Comparison of ENCODE assay signal across 30 cellular contexts in genomic region chr19:15788594-15789270, GRCh38. TPM values are rescaled to one million over a fixed set of nuclear protein-coding genes. Genes with fewer than 3 reads are reported as not detected.
"Had no signal": no experiment of that assay in that cellular context is flagged by ENCODE, and none has a peak within 500 bp of the region (broad histone marks: within the 10 kb centered on the region; RNA-seq: fewer than 3 reads in every experiment).

No MANE protein-coding gene starts in this region.

- H3K27me3 ChIP-seq: neural progenitor cell, testis, upper lobe of left lung had no signal

- H3K4me1 ChIP-seq: esophagus squamous epithelium, heart right ventricle, neural progenitor cell, parathyroid adenoma, spleen, testis, tibial artery, upper lobe of left lung had no signal

- H3K4me3 ChIP-seq: esophagus squamous epithelium, heart right ventricle, lung, neural progenitor cell, spleen, testis, tibial artery, upper lobe of left lung had no signal

- DNase-seq: cortex of kidney; effector memory CD8-positive, alpha-beta T cell; erythroblast; esophagus squamous epithelium; foreskin melanocyte; glutamatergic neuron; heart right ventricle; hippocampal formation; immature natural killer cell; naive thymus-derived CD4-positive, alpha-beta T cell; spleen; stimulated activated CD4-positive, alpha-beta T cell treated with anti-CD3 and anti-CD28 coated beads, Interleukin-4, amount 100 ng/mL, for 4 hours; stimulated activated naive CD8-positive, alpha-beta T cell treated with anti-CD3 and anti-CD28 coated beads, Interleukin-15, Interleukin-2, amounts not matched to agents 100 U/mL and 50 U/mL, for 24 hours; substantia nigra; testis; tibial artery; upper lobe of left lung had no signal

- H3K36me3 ChIP-seq: esophagus squamous epithelium, heart right ventricle, neural progenitor cell, spleen, tibial artery, upper lobe of left lung had no signal

- H3K9me3 ChIP-seq: esophagus squamous epithelium, heart right ventricle, spleen, testis, tibial artery, upper lobe of left lung had no signal

- ATAC-seq: effector memory CD8-positive, alpha-beta T cell; heart right ventricle; left lobe of liver; naive thymus-derived CD4-positive, alpha-beta T cell; sciatic nerve; stimulated activated memory B cell treated with anti-CD40 and anti-IgM and Interleukin-4, amounts not matched to agents 10 μg/mL and 1 μg/mL and 100 μg/mL, for 72 hours; stimulated activated naive CD8-positive, alpha-beta T cell treated with anti-CD3 and anti-CD28 coated beads, Interleukin-15, Interleukin-2, amounts not matched to agents 100 U/mL and 50 U/mL, for 24 hours had no signal

- H3K27ac ChIP-seq: esophagus squamous epithelium, heart right ventricle, neural progenitor cell, parathyroid adenoma, spleen, testis, tibial artery, upper lobe of left lung had no signal

RNA-seq across cellular contexts. Expression of gene OR10H5, which starts 1.3 kb away (rescaled TPM):
- total RNA-seq: dermis microvascular lymphatic vessel endothelial cell; esophagus squamous epithelium; heart right ventricle; left lobe of liver; liver; lung; naive thymus-derived CD4-positive, alpha-beta T cell; osteoblast; progenitor cell of endocrine pancreas; sciatic nerve; skeletal muscle tissue; spleen; upper lobe of left lung had no signal
- polyA plus RNA-seq: heart right ventricle; immature natural killer cell; keratinocyte; liver; lung; naive thymus-derived CD4-positive, alpha-beta T cell; spleen had no signal

RNA-seq across cellular contexts. Expression of gene OR10H1, which starts 26.7 kb away (rescaled TPM):
- total RNA-seq: dermis microvascular lymphatic vessel endothelial cell, esophagus squamous epithelium, heart right ventricle, left lobe of liver, lung, mononuclear cell, osteoblast, progenitor cell of endocrine pancreas, sciatic nerve, skeletal muscle tissue, spleen, upper lobe of left lung had no signal
- polyA plus RNA-seq: heart right ventricle; immature natural killer cell; keratinocyte; liver; lung; naive thymus-derived CD4-positive, alpha-beta T cell; spleen had no signal

RNA-seq across cellular contexts. Expression of gene OR10H3, which starts 50.9 kb away (rescaled TPM):
- total RNA-seq: dermis microvascular lymphatic vessel endothelial cell; esophagus squamous epithelium; heart right ventricle; left lobe of liver; liver; lung; mononuclear cell; naive thymus-derived CD4-positive, alpha-beta T cell; osteoblast; progenitor cell of endocrine pancreas; sciatic nerve; skeletal muscle tissue; spleen; testis; upper lobe of left lung had no signal
- polyA plus RNA-seq: heart right ventricle; immature natural killer cell; keratinocyte; liver; lung; naive thymus-derived CD4-positive, alpha-beta T cell; spleen had no signal
